ENCODE assay signal across 1 cellular context in genomic region chr1:23643668-23644554, GRCh38.
TF ChIP-seq lines count a peak whose summit lies in the region.

No MANE protein-coding gene starts in this region.

TF ChIP-seq in IMR-90, 13 proteins besides CTCF, POLR2A, EP300 and RAD21 (continued from another document):
- TF ChIP-seq ELK1 (IDR thresholded peaks at IDR 0.05; ENCODE audit: borderline replicate concordance, low read depth, low read length) (no peak), NFE2L2 (IDR thresholded peaks at IDR 0.05; ENCODE audit: low read depth, low read length) (no peak), CEBPB (IDR thresholded peaks at IDR 0.05; ENCODE audit: low read depth, low read length) (no peak), CHD1 (IDR thresholded peaks at IDR 0.05; ENCODE audit: low read depth, low read length) (no peak)
